ENCODE assay signal across 1 cellular context in genomic region chr18:1573732-1574131, GRCh38.
TF ChIP-seq lines count a peak whose summit lies in the region.

No MANE protein-coding gene starts in this region.

TF ChIP-seq in GM23338, 12 proteins besides CTCF, POLR2A, EP300 and RAD21 (continued from another document):
- TF ChIP-seq, protein P1, sequence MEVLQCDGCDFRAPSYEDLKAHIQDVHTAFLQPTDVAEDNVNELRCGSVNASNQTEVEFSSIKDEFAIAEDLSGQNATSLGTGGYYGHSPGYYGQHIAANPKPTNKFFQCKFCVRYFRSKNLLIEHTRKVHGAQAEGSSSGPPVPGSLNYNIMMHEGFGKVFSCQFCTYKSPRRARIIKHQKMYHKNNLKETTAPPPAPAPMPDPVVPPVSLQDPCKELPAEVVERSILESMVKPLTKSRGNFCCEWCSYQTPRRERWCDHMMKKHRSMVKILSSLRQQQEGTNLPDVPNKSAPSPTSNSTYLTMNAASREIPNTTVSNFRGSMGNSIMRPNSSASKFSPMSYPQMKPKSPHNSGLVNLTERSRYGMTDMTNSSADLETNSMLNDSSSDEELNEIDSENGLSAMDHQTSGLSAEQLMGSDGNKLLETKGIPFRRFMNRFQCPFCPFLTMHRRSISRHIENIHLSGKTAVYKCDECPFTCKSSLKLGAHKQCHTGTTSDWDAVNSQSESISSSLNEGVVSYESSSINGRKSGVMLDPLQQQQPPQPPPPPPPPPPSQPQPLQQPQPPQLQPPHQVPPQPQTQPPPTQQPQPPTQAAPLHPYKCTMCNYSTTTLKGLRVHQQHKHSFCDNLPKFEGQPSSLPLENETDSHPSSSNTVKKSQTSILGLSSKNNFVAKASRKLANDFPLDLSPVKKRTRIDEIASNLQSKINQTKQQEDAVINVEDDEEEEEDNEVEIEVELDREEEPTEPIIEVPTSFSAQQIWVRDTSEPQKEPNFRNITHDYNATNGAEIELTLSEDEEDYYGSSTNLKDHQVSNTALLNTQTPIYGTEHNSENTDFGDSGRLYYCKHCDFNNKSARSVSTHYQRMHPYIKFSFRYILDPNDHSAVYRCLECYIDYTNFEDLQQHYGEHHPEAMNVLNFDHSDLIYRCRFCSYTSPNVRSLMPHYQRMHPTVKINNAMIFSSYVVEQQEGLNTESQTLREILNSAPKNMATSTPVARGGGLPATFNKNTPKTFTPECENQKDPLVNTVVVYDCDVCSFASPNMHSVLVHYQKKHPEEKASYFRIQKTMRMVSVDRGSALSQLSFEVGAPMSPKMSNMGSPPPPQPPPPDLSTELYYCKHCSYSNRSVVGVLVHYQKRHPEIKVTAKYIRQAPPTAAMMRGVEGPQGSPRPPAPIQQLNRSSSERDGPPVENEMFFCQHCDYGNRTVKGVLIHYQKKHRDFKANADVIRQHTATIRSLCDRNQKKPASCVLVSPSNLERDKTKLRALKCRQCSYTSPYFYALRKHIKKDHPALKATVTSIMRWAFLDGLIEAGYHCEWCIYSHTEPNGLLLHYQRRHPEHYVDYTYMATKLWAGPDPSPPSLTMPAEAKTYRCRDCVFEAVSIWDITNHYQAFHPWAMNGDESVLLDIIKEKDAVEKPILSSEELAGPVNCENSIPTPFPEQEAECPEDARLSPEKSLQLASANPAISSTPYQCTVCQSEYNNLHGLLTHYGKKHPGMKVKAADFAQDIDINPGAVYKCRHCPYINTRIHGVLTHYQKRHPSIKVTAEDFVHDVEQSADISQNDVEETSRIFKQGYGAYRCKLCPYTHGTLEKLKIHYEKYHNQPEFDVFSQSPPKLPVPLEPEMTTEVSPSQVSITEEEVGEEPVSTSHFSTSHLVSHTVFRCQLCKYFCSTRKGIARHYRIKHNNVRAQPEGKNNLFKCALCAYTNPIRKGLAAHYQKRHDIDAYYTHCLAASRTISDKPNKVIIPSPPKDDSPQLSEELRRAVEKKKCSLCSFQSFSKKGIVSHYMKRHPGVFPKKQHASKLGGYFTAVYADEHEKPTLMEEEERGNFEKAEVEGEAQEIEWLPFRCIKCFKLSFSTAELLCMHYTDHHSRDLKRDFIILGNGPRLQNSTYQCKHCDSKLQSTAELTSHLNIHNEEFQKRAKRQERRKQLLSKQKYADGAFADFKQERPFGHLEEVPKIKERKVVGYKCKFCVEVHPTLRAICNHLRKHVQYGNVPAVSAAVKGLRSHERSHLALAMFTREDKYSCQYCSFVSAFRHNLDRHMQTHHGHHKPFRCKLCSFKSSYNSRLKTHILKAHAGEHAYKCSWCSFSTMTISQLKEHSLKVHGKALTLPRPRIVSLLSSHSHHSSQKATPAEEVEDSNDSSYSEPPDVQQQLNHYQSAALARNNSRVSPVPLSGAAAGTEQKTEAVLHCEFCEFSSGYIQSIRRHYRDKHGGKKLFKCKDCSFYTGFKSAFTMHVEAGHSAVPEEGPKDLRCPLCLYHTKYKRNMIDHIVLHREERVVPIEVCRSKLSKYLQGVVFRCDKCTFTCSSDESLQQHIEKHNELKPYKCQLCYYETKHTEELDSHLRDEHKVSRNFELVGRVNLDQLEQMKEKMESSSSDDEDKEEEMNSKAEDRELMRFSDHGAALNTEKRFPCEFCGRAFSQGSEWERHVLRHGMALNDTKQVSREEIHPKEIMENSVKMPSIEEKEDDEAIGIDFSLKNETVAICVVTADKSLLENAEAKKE (CRISPR knock-in tag; IDR thresholded peaks at IDR 0.05), result no peak
